In genomic region chr15:68769702-68770101, GRCh38 we compare ENCODE assay signal across 1 cellular context.
TF ChIP-seq lines count a peak whose summit lies in the region.

No MANE protein-coding gene starts in this region.

TF ChIP-seq in HEK293, 187 proteins besides CTCF, POLR2A, EP300 and RAD21 (continued from another document):
- TF ChIP-seq ZBTB11 (tag by site-specific recombination; conservative IDR thresholded peaks at IDR 0.05; ENCODE audit: low read depth) (no peak), BCL11A (tag by site-specific recombination; IDR thresholded peaks at IDR 0.05; ENCODE audit: low read depth) (no peak), YY1 (tag by site-specific recombination; IDR thresholded peaks at IDR 0.05) (no peak), ZNF148 (tag by site-specific recombination; IDR thresholded peaks at IDR 0.05; ENCODE audit: borderline replicate concordance) (no peak), ZFHX2 (tag by site-specific recombination; conservative IDR thresholded peaks at IDR 0.05) (peak; percentile 73), ZNF37A (tag by site-specific recombination; IDR thresholded peaks at IDR 0.05) (no peak), ZNF211 (tag by site-specific recombination; IDR thresholded peaks at IDR 0.05; ENCODE audit: low read depth) (no peak), ZNF473 (tag by site-specific recombination; IDR thresholded peaks at IDR 0.05) (no peak)
